In the genomic region with DNA sequence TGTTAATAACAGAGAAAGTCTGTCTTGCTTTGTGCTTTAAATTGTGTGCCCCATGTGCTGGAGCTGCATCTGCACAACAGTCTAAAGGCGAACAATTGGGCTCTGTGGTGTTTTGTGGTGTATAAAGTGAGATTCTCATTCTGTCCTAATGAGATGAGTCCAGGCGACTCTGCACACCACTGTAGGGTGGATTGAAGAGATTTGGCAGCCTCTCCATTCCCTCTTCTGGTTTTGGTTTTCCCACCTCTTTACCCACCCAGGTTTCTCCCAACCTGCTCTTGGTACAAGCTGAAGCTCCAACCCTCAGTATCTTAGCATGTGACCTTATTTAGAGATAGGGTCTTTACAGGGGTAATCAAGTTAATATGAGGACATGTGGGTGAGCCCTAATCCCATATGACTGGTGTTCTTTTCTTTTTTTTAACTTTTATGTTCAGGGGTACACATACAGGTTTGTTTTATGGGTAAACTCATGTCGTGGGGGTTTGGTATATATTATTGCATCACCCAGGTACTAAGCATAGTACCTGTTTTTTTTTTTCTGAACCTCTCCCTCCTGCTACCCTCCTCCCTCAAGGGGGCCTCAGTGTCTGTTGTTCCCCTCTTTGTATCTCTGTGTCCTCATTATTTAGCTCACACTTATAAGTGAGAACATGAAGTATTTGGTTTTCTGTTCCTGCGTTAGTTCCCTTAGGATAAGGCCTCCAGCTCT, we compare ENCODE assay signal across 13 cellular contexts.
DNase-seq lines count a peak whose midpoint lies in the region; TF ChIP-seq lines count a peak whose summit lies in the region.
"Had no signal": no experiment of that assay in that cellular context is flagged by ENCODE, and none has a peak within 500 bp of the region (broad histone marks: within the 10 kb centered on the region; RNA-seq: fewer than 3 reads in every experiment).

No MANE protein-coding gene starts in this region.

- no peaks in the 10 kb centered on the region for H3K36me3 ChIP-seq in A673 (ENCODE audit: insufficient read depth, low read length, poor library complexity, severe bottlenecking)
- H3K36me3 ChIP-seq in CD8-positive, alpha-beta memory T cell (ENCODE audit: insufficient read depth, low read length) = no peaks in the 10 kb centered on the region
- no peaks in the 10 kb centered on the region for H3K36me3 ChIP-seq in Loucy (ENCODE audit: insufficient read depth, low read length)
- no peaks in the 10 kb centered on the region for H3K36me3 ChIP-seq in muscle layer of colon (ENCODE audit: insufficient read depth, low read length)
- H3K36me3 ChIP-seq in CD4-positive, alpha-beta memory T cell (ENCODE audit: insufficient read depth, low read length) = no peaks in the 10 kb centered on the region

- no peak for DNase-seq in A673 (ENCODE audit: low spot score)
- no peak for DNase-seq in CD8-positive, alpha-beta memory T cell
- no peak for DNase-seq in NCI-H1105 (lab: John Stamatoyannopoulos, UW)
- DNase-seq in mesenteric fat pad (ENCODE audit: low spot score) = no peak
- no peak for DNase-seq in CD4-positive, alpha-beta memory T cell
- DNase-seq in C1 segment of cervical spinal cord (lab: John Stamatoyannopoulos, UW) = no peak
- DNase-seq: cerebellar nuclear complex, HCEC 1CT, islet precursor cell, NCI-H1092, NCI-H446 treated with DMSO at 0.1 percent for 48 hours had no signal

- peak overlapping the region; percentile 39 for H3K27ac ChIP-seq in A673 (ENCODE audit: low read depth, low read length, poor library complexity, severe bottlenecking)
- H3K27ac ChIP-seq in CD8-positive, alpha-beta memory T cell (ENCODE audit: low read depth, low read length) = no peak overlapping the region
- H3K27ac ChIP-seq in muscle layer of colon (ENCODE audit: low read depth, low read length) = peak overlapping the region; percentile 71
- no peak overlapping the region for H3K27ac ChIP-seq in CD4-positive, alpha-beta memory T cell (ENCODE audit: low read depth, low read length)

- H3K27me3 Mint-ChIP-seq in CD8-positive, alpha-beta memory T cell = peaks cover 0 to 8% of the 10 kb centered on the region in 2 donors
- H3K27me3 Mint-ChIP-seq in CD4-positive, alpha-beta memory T cell = peaks cover 4 to 5% of the 10 kb centered on the region in 2 donors

- H4K20me1 ChIP-seq in Loucy (ENCODE audit: insufficient read depth, low read length, poor library complexity, severe bottlenecking) = no peaks in the 10 kb centered on the region

- peaks cover 13 to 21% (median 20%) of the 10 kb centered on the region in 3 donors for H3K4me1 Mint-ChIP-seq in CD8-positive, alpha-beta memory T cell
- peaks cover 10 to 22% (median 13%) of the 10 kb centered on the region in 4 donors for H3K4me1 Mint-ChIP-seq in CD4-positive, alpha-beta memory T cell

- no peaks in the 10 kb centered on the region for H3K36me3 Mint-ChIP-seq in CD8-positive, alpha-beta memory T cell
- no peaks in the 10 kb centered on the region for H3K36me3 Mint-ChIP-seq in CD4-positive, alpha-beta memory T cell

- intact Hi-C loops in A673 (cut with micrococcal nuclease; ENCODE audit: unreplicated experiment) = no loop called here
- intact Hi-C loops in CD4-positive, alpha-beta memory T cell (cut with micrococcal nuclease) = no loop called here

- TF ChIP-seq CTCF in A673 (conservative IDR thresholded peaks at IDR 0.05; ENCODE audit: low read depth, low read length) (no peak), Loucy (conservative IDR thresholded peaks at IDR 0.05; ENCODE audit: low read length) (0 out of 2 replicates have a peak, but pooled peaks have one; percentile 35)

- peaks cover 3% of the 10 kb centered on the region; the same call in 1 of the 2 replicates for H3F3A ChIP-seq in Loucy (ENCODE audit: low read depth)

- H2AFZ ChIP-seq in Loucy (ENCODE audit: low read length) = no peak overlapping the region

- H3K9ac ChIP-seq in Loucy (ENCODE audit: low read depth, low read length, poor library complexity, severe bottlenecking) (peak overlapping the region; percentile 49), muscle layer of colon (ENCODE audit: low read length) (no peak overlapping the region)

- POLR2A ChIA-PET in A673 (lab: Charles Lee; ENCODE audit: low non-redundant PET) = interaction anchor here (0.6 to 0.8 kb wide), 2 partner anchors 23 to 251 kb away, joined by 11 to 19 read pairs; no protein-coding TSS in a partner anchor
- POLR2A ChIA-PET in CD8-positive, alpha-beta memory T cell (lab: Charles Lee) = no interaction called here
- POLR2A ChIA-PET in CD4-positive, alpha-beta memory T cell (lab: Charles Lee; ENCODE audit: partially characterized antibody) = no interaction called here

- peak overlapping the region; percentile 64 for H3K4me2 ChIP-seq in Loucy (ENCODE audit: low read depth, low read length, poor library complexity, severe bottlenecking)

- no peaks in the 10 kb centered on the region for H3K9me3 Mint-ChIP-seq in CD8-positive, alpha-beta memory T cell
- no peaks in the 10 kb centered on the region for H3K9me3 Mint-ChIP-seq in CD4-positive, alpha-beta memory T cell

- H3K27me3 ChIP-seq in A673 (replicated peaks; ENCODE audit: insufficient read depth, low read depth, low read length, poor library complexity) (no peaks in the 10 kb centered on the region), Loucy (ENCODE audit: insufficient read depth, low read length, poor library complexity, severe bottlenecking) (no peaks in the 10 kb centered on the region), muscle layer of colon (ENCODE audit: control insufficient read depth in 1 of 2, insufficient read depth in 2 of 2, low read length in 2 of 2) (no peaks in the 10 kb centered on the region)
- H3K27me3 ChIP-seq in CD8-positive, alpha-beta memory T cell (ENCODE audit: insufficient read depth, low read length, poor library complexity, severe bottlenecking) = no peaks in the 10 kb centered on the region
- H3K27me3 ChIP-seq in CD4-positive, alpha-beta memory T cell (ENCODE audit: insufficient read depth, low read length) = no peaks in the 10 kb centered on the region

- H3K4me1 ChIP-seq in A673 (ENCODE audit: insufficient read depth, low read length, poor library complexity, severe bottlenecking) (peaks cover 18% of the 10 kb centered on the region), Loucy (ENCODE audit: insufficient read depth, low read length, poor library complexity, severe bottlenecking) (peaks cover 48% of the 10 kb centered on the region), muscle layer of colon (ENCODE audit: insufficient read depth, low read length) (peaks cover 17% of the 10 kb centered on the region)
- H3K4me1 ChIP-seq in CD8-positive, alpha-beta memory T cell (ENCODE audit: insufficient read depth, low read length) = peaks cover 13% of the 10 kb centered on the region
- peaks cover 14% of the 10 kb centered on the region for H3K4me1 ChIP-seq in CD4-positive, alpha-beta memory T cell (ENCODE audit: insufficient read depth, low read length)

- H3K27ac Mint-ChIP-seq in CD8-positive, alpha-beta memory T cell = peak overlapping the region in 5 of 8 donors; percentile 9 to 85 (median 44)
- peak overlapping the region in 2 of 7 donors; percentile 17 to 69 for H3K27ac Mint-ChIP-seq in CD4-positive, alpha-beta memory T cell

- BruUV-seq in A673 (replicated peaks; lab: Mats Ljungman, UMichigan) = no TSS peak

- no peaks in the 10 kb centered on the region for H3K79me2 ChIP-seq in Loucy (ENCODE audit: insufficient read depth, low read length)

- H3K9me3 ChIP-seq in A673 (ENCODE audit: low read depth, low read length, poor library complexity, severe bottlenecking) = no peaks in the 10 kb centered on the region
- no peaks in the 10 kb centered on the region for H3K9me3 ChIP-seq in CD8-positive, alpha-beta memory T cell (ENCODE audit: low read length)
- H3K9me3 ChIP-seq in Loucy (ENCODE audit: insufficient read depth, low read depth, low read length) = no peaks in the 10 kb centered on the region
- H3K9me3 ChIP-seq in muscle layer of colon (ENCODE audit: low read length) = no peaks in the 10 kb centered on the region
- H3K9me3 ChIP-seq in CD4-positive, alpha-beta memory T cell (ENCODE audit: control insufficient read depth in 1 of 2, low read length in 2 of 2) = no peaks in the 10 kb centered on the region

- CTCF ChIA-PET in A673 (lab: Charles Lee) = interaction anchor here (0.6 kb wide), 2 partner anchors 325 to 1642 kb away, joined by 3 to 12 read pairs; no protein-coding TSS in a partner anchor
- CTCF ChIA-PET in CD8-positive, alpha-beta memory T cell (lab: Charles Lee) = interaction anchor here (1.1 kb wide), 1 partner anchor 18 kb away, joined by 4 read pairs; no protein-coding TSS in a partner anchor
- CTCF ChIA-PET in CD4-positive, alpha-beta memory T cell (lab: Charles Lee; ENCODE audit: partially characterized antibody) = no interaction called here

- H3K4me3 ChIP-seq in A673 (ENCODE audit: low read depth, low read length, poor library complexity, severe bottlenecking) (no peak overlapping the region), Loucy (ENCODE audit: low read length, poor library complexity, severe bottlenecking) (peak overlapping the region; percentile 6), muscle layer of colon (ENCODE audit: low read depth in 1 of 2, low read length in 2 of 2) (no peak overlapping the region)
- H3K4me3 ChIP-seq in CD8-positive, alpha-beta memory T cell (ENCODE audit: low read length) = no peak overlapping the region
- H3K4me3 ChIP-seq in CD4-positive, alpha-beta memory T cell (ENCODE audit: low read length in 2 of 2) = no peak overlapping the region

- H3K4me3 Mint-ChIP-seq in CD8-positive, alpha-beta memory T cell = peak overlapping the region in 2 of 7 donors; percentile 18 to 29
- peak overlapping the region in 2 of 8 donors; percentile 24 to 74 for H3K4me3 Mint-ChIP-seq in CD4-positive, alpha-beta memory T cell

- H3K9me2 ChIP-seq in Loucy (replicated peaks; ENCODE audit: low read depth, low read length) = no peaks in the 10 kb centered on the region

Comparison
In these comparisons a context has a peak if more than half of its experiments do, and no peak if none do; other contexts are left out.
1. H3K27ac ChIP-seq: peak in A673 (single experiment) and muscle layer of colon (single experiment); none in CD8-positive, alpha-beta memory T cell (single experiment) and CD4-positive, alpha-beta memory T cell (single experiment).